In genomic region chr17:81557276-81558114, GRCh38 we compare ENCODE assay signal across 20 cellular contexts. TPM values are rescaled to one million over a fixed set of nuclear protein-coding genes. Genes with fewer than 3 reads are reported as not detected.
DNase-seq lines count a peak whose midpoint lies in the region; ATAC-seq and TF ChIP-seq lines count a peak whose summit lies in the region.
"Had no signal": no experiment of that assay in that cellular context is flagged by ENCODE, and none has a peak within 500 bp of the region (broad histone marks: within the 10 kb centered on the region; RNA-seq: fewer than 3 reads in every experiment).

No MANE protein-coding gene starts in this region.

- H3K27me3 Mint-ChIP-seq in activated CD4-positive, alpha-beta T cell treated with anti-CD3 and anti-CD28 coated beads, Interleukin-2, amount 10 ng/mL, durations not matched to agents 7 days and 5 days: no peaks in the 10 kb centered on the region
- H3K27me3 Mint-ChIP-seq: activated CD4-positive, alpha-beta T cell treated with anti-CD3 and anti-CD28 coated beads, Interleukin-2, amount 10 ng/mL, durations not matched to agents 24 days and 14 days; naive thymus-derived CD4-positive, alpha-beta T cell had no signal

- TF ChIP-seq CTCF in left ventricle myocardium inferior (IDR thresholded peaks at IDR 0.05; ENCODE audit: borderline replicate concordance) (no peak), gastrocnemius medialis (IDR thresholded peaks at IDR 0.05 in 4 of 5, conservative IDR thresholded peaks at IDR 0.05 in 1 of 5) (no peak)

- peaks cover 16% of the 10 kb centered on the region for H3K4me1 Mint-ChIP-seq in activated CD4-positive, alpha-beta T cell treated with anti-CD3 and anti-CD28 coated beads, Interleukin-2, amount 10 ng/mL, durations not matched to agents 7 days and 5 days

- H3K27ac ChIP-seq in left ventricle myocardium inferior (replicated peaks) (peak overlapping the region; percentile 83), gastrocnemius medialis (peak overlapping the region in 3 of 4 donors; percentile 81 to 91 (median 86))
- H3K27ac ChIP-seq: C4-2B, esophagus muscularis mucosa had no signal

- H3K4me3 Mint-ChIP-seq in activated CD4-positive, alpha-beta T cell treated with anti-CD3 and anti-CD28 coated beads, Interleukin-2, amount 10 ng/mL, durations not matched to agents 7 days and 5 days: no peak overlapping the region
- H3K4me3 Mint-ChIP-seq: activated CD4-positive, alpha-beta T cell treated with anti-CD3 and anti-CD28 coated beads, Interleukin-2, amount 10 ng/mL, durations not matched to agents 24 days and 14 days; naive thymus-derived CD4-positive, alpha-beta T cell had no signal

- CTCF ChIA-PET in activated CD4-positive, alpha-beta T cell treated with anti-CD3 and anti-CD28 coated beads, Interleukin-2, amount 10 ng/mL, durations not matched to agents 7 days and 5 days (lab: Charles Lee): interaction anchor here (0.6 to 1.1 kb wide), 2 partner anchors 18 to 53 kb away, joined by 3 read pairs; no protein-coding TSS in a partner anchor

- H3K9me3 Mint-ChIP-seq in activated CD4-positive, alpha-beta T cell treated with anti-CD3 and anti-CD28 coated beads, Interleukin-2, amount 10 ng/mL, durations not matched to agents 7 days and 5 days: no peaks in the 10 kb centered on the region
- H3K9me3 Mint-ChIP-seq: activated CD4-positive, alpha-beta T cell treated with anti-CD3 and anti-CD28 coated beads, Interleukin-2, amount 10 ng/mL, durations not matched to agents 24 days and 14 days; activated naive CD4-positive, alpha-beta T cell treated with anti-CD3 and anti-CD28 coated beads, Interleukin-2, amount 50 U/mL, for 72 hours; naive thymus-derived CD4-positive, alpha-beta T cell had no signal

- no peak overlapping the region for H3K4me3 ChIP-seq in left ventricle myocardium inferior
- H3K4me3 ChIP-seq in gastrocnemius medialis: no peak overlapping the region
- H3K4me3 ChIP-seq: esophagus muscularis mucosa, MG63 had no signal

- in situ Hi-C loops in gastrocnemius medialis (cut with MboI; ENCODE audit: low sequenced_read_pairs in 4 of 4): no loop called here

- TF ChIP-seq POLR2A in Raji (IDR thresholded peaks at IDR 0.05; ENCODE audit: insufficient read depth, low read depth, low read length) (0 out of 2 replicates have a peak, but pooled peaks have one; percentile 11), gastrocnemius medialis (IDR thresholded peaks at IDR 0.05) (no peak)

- ATAC-seq in gastrocnemius medialis: no peak
- ATAC-seq: activated naive CD4-positive, alpha-beta T cell treated with anti-CD3 and anti-CD28 coated beads, Interleukin-2, amount 50 U/mL, for 72 hours; naive thymus-derived CD4-positive, alpha-beta T cell had no signal

- H3K27me3 ChIP-seq in left ventricle myocardium inferior (ENCODE audit: low read depth): no peaks in the 10 kb centered on the region
- no peaks in the 10 kb centered on the region for H3K27me3 ChIP-seq in gastrocnemius medialis
- H3K27me3 ChIP-seq: esophagus muscularis mucosa, MG63 had no signal

- H3K9me3 ChIP-seq in left ventricle myocardium inferior (replicated peaks): no peaks in the 10 kb centered on the region
- H3K9me3 ChIP-seq in gastrocnemius medialis: no peaks in the 10 kb centered on the region
- H3K9me3 ChIP-seq: esophagus muscularis mucosa, MG63 had no signal

- H3K27ac Mint-ChIP-seq in activated CD4-positive, alpha-beta T cell treated with anti-CD3 and anti-CD28 coated beads, Interleukin-2, amount 10 ng/mL, durations not matched to agents 7 days and 5 days: no peak overlapping the region
- H3K27ac Mint-ChIP-seq: activated CD4-positive, alpha-beta T cell treated with anti-CD3 and anti-CD28 coated beads, Interleukin-2, amount 10 ng/mL, durations not matched to agents 24 days and 14 days had no signal

- H3K36me3 ChIP-seq in left ventricle myocardium inferior: peaks cover 52% of the 10 kb centered on the region
- H3K36me3 ChIP-seq in gastrocnemius medialis: peaks cover 0 to 57% of the 10 kb centered on the region in 2 donors

- POLR2A ChIA-PET in activated CD4-positive, alpha-beta T cell treated with anti-CD3 and anti-CD28 coated beads, Interleukin-2, amount 10 ng/mL, durations not matched to agents 7 days and 5 days (lab: Charles Lee): no interaction called here

- intact Hi-C loops in left ventricle myocardium inferior (cut with micrococcal nuclease) (no loop called here), gastrocnemius medialis (cut with DNase I; ENCODE audit: low total_unique reads) (loop anchor here (5.0 kb wide), 1 partner anchor 45 kb away; no protein-coding TSS in a partner anchor)

- DNase-seq in NCI-H2196 (lab: John Stamatoyannopoulos, UW; ENCODE audit: unreplicated experiment) (peak; percentile 56), NCI-H2196 treated with DMSO at 0.1 percent for 48 hours (lab: John Stamatoyannopoulos, UW; ENCODE audit: unreplicated experiment) (no peak), left ventricle myocardium inferior (no peak), gastrocnemius medialis (peak in 1 of 2 donors; percentile 37), putamen (ENCODE audit: low spot score) (no peak), ureter (ENCODE audit: low spot score) (no peak)
- DNase-seq in activated CD4-positive, alpha-beta T cell treated with anti-CD3 and anti-CD28 coated beads, Interleukin-2, amount 10 ng/mL, durations not matched to agents 7 days and 5 days: no peak
- DNase-seq: activated CD4-positive, alpha-beta T cell treated with anti-CD3 and anti-CD28 coated beads, Interleukin-2, amount 10 ng/mL, durations not matched to agents 24 days and 14 days; activated T-cell treated with anti-CD3 and anti-CD28 coated beads for 4 hours; DMS79 treated with DMSO at 0.1 percent for 48 hours; MG63; naive thymus-derived CD4-positive, alpha-beta T cell; NCI-H1694 treated with DMSO at 0.1 percent for 48 hours; stimulated activated CD4-positive, alpha-beta T cell treated with anti-CD3 and anti-CD28 coated beads, Interleukin-15, amount 100 ng/mL, for 24 hours; stimulated activated naive CD4-positive, alpha-beta T cell; trophoblast cell had no signal

- H3K4me1 ChIP-seq in left ventricle myocardium inferior: peaks cover 87% of the 10 kb centered on the region
- H3K4me1 ChIP-seq in gastrocnemius medialis: peaks cover 21 to 24% of the 10 kb centered on the region in 2 donors

- peaks cover 17% of the 10 kb centered on the region for H3K36me3 Mint-ChIP-seq in activated CD4-positive, alpha-beta T cell treated with anti-CD3 and anti-CD28 coated beads, Interleukin-2, amount 10 ng/mL, durations not matched to agents 7 days and 5 days (ENCODE audit: low read depth)
- H3K36me3 Mint-ChIP-seq: activated naive CD4-positive, alpha-beta T cell treated with anti-CD3 and anti-CD28 coated beads, Interleukin-2, amount 50 U/mL, for 72 hours had no signal

RNA-seq across cellular contexts. Expression of gene FAAP100, which starts 5.3 kb away (rescaled TPM):
- total RNA-seq in left ventricle myocardium inferior (15.9 TPM), gastrocnemius medialis (10 to 100 TPM; 14.4 to 27.9 (median 15.6) TPM), ureter (37.1 TPM)
- total RNA-seq in activated CD4-positive, alpha-beta T cell treated with anti-CD3 and anti-CD28 coated beads, Interleukin-2, amount 10 ng/mL, durations not matched to agents 7 days and 5 days: 10 to 100 TPM; 30.8 to 42.1 TPM

RNA-seq across cellular contexts. Expression of gene FSCN2, which starts 29.3 kb away (rescaled TPM):
- total RNA-seq in left ventricle myocardium inferior (0.38 TPM), gastrocnemius medialis (under 1 TPM in 2 of 4 donors, not detected in 2; 0.20 to 0.46 TPM), ureter (4.2 TPM)
- under 1 TPM; 0.22 to 0.33 TPM for total RNA-seq in activated CD4-positive, alpha-beta T cell treated with anti-CD3 and anti-CD28 coated beads, Interleukin-2, amount 10 ng/mL, durations not matched to agents 7 days and 5 days

RNA-seq across cellular contexts. Expression of gene ACTG1, which starts 44.9 kb away (rescaled TPM):
- 342 TPM for total RNA-seq in left ventricle myocardium inferior
- total RNA-seq in gastrocnemius medialis: 100 to 1,000 TPM; 322 to 934 (median 415) TPM
- total RNA-seq in activated CD4-positive, alpha-beta T cell treated with anti-CD3 and anti-CD28 coated beads, Interleukin-2, amount 10 ng/mL, durations not matched to agents 7 days and 5 days: 1,000 to 10,000 TPM; 4,611 to 5,328 TPM
- 3,857 TPM for total RNA-seq in ureter
